17 cellular contexts compared by ENCODE assay signal in the genomic region with DNA sequence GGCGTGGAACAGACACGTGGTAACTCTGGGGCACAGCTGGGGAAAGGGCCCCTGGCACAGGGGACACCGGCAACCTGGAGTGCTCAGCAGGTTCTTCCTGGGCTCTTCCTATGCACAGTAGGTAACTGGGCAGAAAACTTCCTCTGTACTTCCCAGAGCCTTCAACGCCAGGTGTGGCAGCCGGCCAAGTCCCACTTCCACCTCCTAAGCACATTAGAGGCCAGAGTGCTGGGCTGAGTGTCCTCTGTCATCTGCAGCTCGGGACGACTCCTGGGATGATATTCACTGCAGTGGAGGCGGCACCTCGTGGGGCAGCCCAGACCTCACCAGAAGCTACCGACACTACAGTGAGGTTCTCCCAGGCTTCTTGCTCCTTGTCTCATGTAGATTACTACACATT.
"Had no signal": no experiment of that assay in that cellular context is flagged by ENCODE, and none has a peak within 500 bp of the region (broad histone marks: within the 10 kb centered on the region; RNA-seq: fewer than 3 reads in every experiment).

No MANE protein-coding gene starts in this region.

- ATAC-seq: left lobe of liver; natural killer cell; stimulated activated naive CD8-positive, alpha-beta T cell treated with anti-CD3 and anti-CD28 coated beads, Interleukin-15, Interleukin-2, amounts not matched to agents 100 U/mL and 50 U/mL, for 24 hours had no signal

- H3K4me3 Mint-ChIP-seq: activated CD4-positive, alpha-beta memory T cell treated with anti-CD3 and anti-CD28 coated beads for 36 hours; activated naive CD4-positive, alpha-beta T cell treated with anti-CD3 and anti-CD28 coated beads, Interleukin-2, amount 50 U/mL, for 24 hours; brain; natural killer cell; T-helper 2 cell treated with Interferon-gamma antibody and Interleukin-4, amounts not matched to agents 5 μg/mL and 100 μg/mL, for 36 hours had no signal

- H3K4me1 ChIP-seq: esophagus squamous epithelium, right lobe of liver had no signal

- H3K36me3 Mint-ChIP-seq: natural killer cell had no signal

- H3K27me3 Mint-ChIP-seq: activated CD4-positive, alpha-beta memory T cell treated with anti-CD3 and anti-CD28 coated beads for 36 hours; activated naive CD4-positive, alpha-beta T cell treated with anti-CD3 and anti-CD28 coated beads, Interleukin-2, amount 50 U/mL, for 24 hours; brain had no signal

- H3K27ac Mint-ChIP-seq: activated CD4-positive, alpha-beta memory T cell treated with anti-CD3 and anti-CD28 coated beads for 36 hours; activated naive CD4-positive, alpha-beta T cell treated with anti-CD3 and anti-CD28 coated beads, Interleukin-2, amount 50 U/mL, for 24 hours; natural killer cell; T-helper 2 cell treated with Interferon-gamma antibody and Interleukin-4, amounts not matched to agents 5 μg/mL and 100 μg/mL, for 36 hours had no signal

- H3K27me3 ChIP-seq: esophagus squamous epithelium, right lobe of liver, SJSA1, spleen had no signal

- DNase-seq: activated CD4-positive, alpha-beta memory T cell treated with anti-CD3 and anti-CD28 coated beads for 36 hours; activated CD4-positive, CD25-positive, alpha-beta regulatory T cell treated with anti-CD3 and anti-CD28 coated beads, Interleukin-2, amount 50 U/mL, for 72 hours; amygdala; esophagus squamous epithelium; foreskin fibroblast; natural killer cell; nucleus accumbens; right lobe of liver; spleen; stimulated activated CD4-positive, alpha-beta T cell treated with anti-CD3 and anti-CD28 coated beads, Interleukin-1b, Interleukin-23, amount 100 ng/mL, for 48 hours; stimulated activated naive CD8-positive, alpha-beta T cell treated with anti-CD3 and anti-CD28 coated beads, Interleukin-15, Interleukin-2, amounts not matched to agents 100 U/mL and 50 U/mL, for 24 hours; SW 1271 had no signal

- H3K9me3 ChIP-seq: esophagus squamous epithelium, right lobe of liver, SJSA1, spleen had no signal

- H3K9me3 Mint-ChIP-seq: activated CD4-positive, alpha-beta memory T cell treated with anti-CD3 and anti-CD28 coated beads for 36 hours; activated naive CD4-positive, alpha-beta T cell treated with anti-CD3 and anti-CD28 coated beads, Interleukin-2, amount 50 U/mL, for 24 hours; brain; natural killer cell; T-helper 2 cell treated with Interferon-gamma antibody and Interleukin-4, amounts not matched to agents 5 μg/mL and 100 μg/mL, for 36 hours had no signal

- H3K4me3 ChIP-seq: esophagus squamous epithelium, right lobe of liver, SJSA1, spleen had no signal

- H3K4me1 Mint-ChIP-seq: brain had no signal

- H3K27ac ChIP-seq: esophagus squamous epithelium, right lobe of liver, SJSA1 had no signal
